Comparison of ENCODE assay signal across 8 cellular contexts in genomic region chr14:59918824-59919581, GRCh38. TPM values are rescaled to one million over a fixed set of nuclear protein-coding genes. Genes with fewer than 3 reads are reported as not detected.
A peak's percentile ranks its signal among the peaks of the same experiment; 100 is the strongest.
DNase-seq lines count a peak whose midpoint lies in the region; ATAC-seq and TF ChIP-seq lines count a peak whose summit lies in the region.

No MANE protein-coding gene starts in this region.

- no peak overlapping the region for H3K27ac Mint-ChIP-seq in activated CD8-positive, alpha-beta memory T cell treated with anti-CD3 and anti-CD28 coated beads, Interleukin-2, amount 10 ng/mL, durations not matched to agents 7 days and 5 days

- H3K27me3 Mint-ChIP-seq in activated CD8-positive, alpha-beta memory T cell treated with anti-CD3 and anti-CD28 coated beads, Interleukin-2, amount 10 ng/mL, durations not matched to agents 7 days and 5 days = peaks cover 56% of the 10 kb centered on the region

- DNase-seq in activated CD8-positive, alpha-beta memory T cell treated with anti-CD3 and anti-CD28 coated beads, Interleukin-2, amount 10 ng/mL, durations not matched to agents 7 days and 5 days = peak; percentile 44
- no peak for DNase-seq in activated CD8-positive, alpha-beta memory T cell treated with anti-CD3 and anti-CD28 coated beads for 24 hours
- DNase-seq in NCI-H774 (lab: John Stamatoyannopoulos, UW) = peak; percentile 1
- peak; percentile 36 for DNase-seq in brain microvascular endothelial cell
- peak; percentile 14 for DNase-seq in iPS-NIHi11 (ENCODE audit: low spot score)
- DNase-seq in NCI-H128 (lab: John Stamatoyannopoulos, UW; ENCODE audit: unreplicated experiment) = no peak

- CTCF ChIA-PET in activated CD8-positive, alpha-beta memory T cell treated with anti-CD3 and anti-CD28 coated beads, Interleukin-2, amount 10 ng/mL, durations not matched to agents 7 days and 5 days (lab: Charles Lee) = no interaction called here

- H3K36me3 ChIP-seq in brain microvascular endothelial cell (replicated peaks) = no peaks in the 10 kb centered on the region
- no peaks in the 10 kb centered on the region for H3K36me3 ChIP-seq in skeletal muscle satellite cell (ENCODE audit: insufficient read depth, low read length)

- H3K4me1 Mint-ChIP-seq in activated CD8-positive, alpha-beta memory T cell treated with anti-CD3 and anti-CD28 coated beads, Interleukin-2, amount 10 ng/mL, durations not matched to agents 7 days and 5 days = peaks cover 5% of the 10 kb centered on the region

- peak; percentile 47 for ATAC-seq in activated CD8-positive, alpha-beta memory T cell treated with anti-CD3 and anti-CD28 coated beads, Interleukin-2, amount 10 ng/mL, durations not matched to agents 7 days and 5 days
- peak; percentile 77 for ATAC-seq in HG02885 (IDR thresholded peaks at IDR 0.05; ENCODE audit: poor library complexity, unreplicated experiment)

- TF ChIP-seq CTCF in brain microvascular endothelial cell (IDR thresholded peaks at IDR 0.05; ENCODE audit: low read depth, low read length, missing control alignments) = peak; percentile 37

- no peak overlapping the region for H3K27ac ChIP-seq in brain microvascular endothelial cell

- H3K27me3 ChIP-seq in brain microvascular endothelial cell (replicated peaks) (peaks cover 5% of the 10 kb centered on the region), skeletal muscle satellite cell (ENCODE audit: control insufficient read depth, insufficient read depth, low read length) (no peaks in the 10 kb centered on the region)

- H3K36me3 Mint-ChIP-seq in activated CD8-positive, alpha-beta memory T cell treated with anti-CD3 and anti-CD28 coated beads, Interleukin-2, amount 10 ng/mL, durations not matched to agents 7 days and 5 days = peaks cover 1% of the 10 kb centered on the region

- peak overlapping the region; percentile 49 for H3K4me3 ChIP-seq in brain microvascular endothelial cell (ENCODE audit: low read depth, low read length)
- H3K4me3 ChIP-seq in skeletal muscle satellite cell (ENCODE audit: low read length) = peak overlapping the region; percentile 75

- peak overlapping the region; percentile 60 for H3K9ac ChIP-seq in skeletal muscle satellite cell (ENCODE audit: low read depth, low read length)

- H3K4me3 Mint-ChIP-seq in activated CD8-positive, alpha-beta memory T cell treated with anti-CD3 and anti-CD28 coated beads, Interleukin-2, amount 10 ng/mL, durations not matched to agents 7 days and 5 days = peak overlapping the region; percentile 35

- peak overlapping the region; percentile 98 for H3K4me2 ChIP-seq in skeletal muscle satellite cell (ENCODE audit: low read length)

- H3K9me3 Mint-ChIP-seq in activated CD8-positive, alpha-beta memory T cell treated with anti-CD3 and anti-CD28 coated beads, Interleukin-2, amount 10 ng/mL, durations not matched to agents 7 days and 5 days (ENCODE audit: low read depth) = no peaks in the 10 kb centered on the region

- no peaks in the 10 kb centered on the region for H3K4me1 ChIP-seq in skeletal muscle satellite cell (ENCODE audit: control insufficient read depth, insufficient read depth, low read length)

- in situ Hi-C loops in brain microvascular endothelial cell (cut with HindIII; ENCODE audit: low pct_ligation_motif_present, low sequenced_read_pairs) = no loop called here

- no peaks in the 10 kb centered on the region for H3K9me3 ChIP-seq in skeletal muscle satellite cell (replicated peaks; ENCODE audit: low read length)

RNA-seq across cellular contexts. Expression of gene LRRC9, which starts 0.9 kb away (rescaled TPM):
- total RNA-seq in activated CD8-positive, alpha-beta memory T cell treated with anti-CD3 and anti-CD28 coated beads, Interleukin-2, amount 10 ng/mL, durations not matched to agents 7 days and 5 days = not detected
- total RNA-seq in skeletal muscle satellite cell (2012; rRNA removed) = 0.51 TPM in 1 of 2 replicates, not detected in the other

RNA-seq across cellular contexts. Expression of gene RTN1, which starts 48.4 kb away (rescaled TPM):
- total RNA-seq in activated CD8-positive, alpha-beta memory T cell treated with anti-CD3 and anti-CD28 coated beads, Interleukin-2, amount 10 ng/mL, durations not matched to agents 7 days and 5 days = not detected
- 0.25 and 0.44 TPM in 2 replicates for total RNA-seq in skeletal muscle satellite cell (2012; rRNA removed)

Comparison
In these comparisons a context has a peak if more than half of its experiments do, and no peak if none do; other contexts are left out.
1. DNase-seq: peak in activated CD8-positive, alpha-beta memory T cell treated with anti-CD3 and anti-CD28 coated beads, Interleukin-2, amount 10 ng/mL, durations not matched to agents 7 days and 5 days (single experiment), NCI-H774 (single experiment), brain microvascular endothelial cell (single experiment) and iPS-NIHi11 (single experiment); none in activated CD8-positive, alpha-beta memory T cell treated with anti-CD3 and anti-CD28 coated beads for 24 hours (single experiment) and NCI-H128 (single experiment).